In genomic region chr1:50620680-50621329, GRCh38 we compare ENCODE assay signal across 10 cellular contexts.
DNase-seq lines count a peak whose midpoint lies in the region; ATAC-seq and TF ChIP-seq lines count a peak whose summit lies in the region.
"Had no signal": no experiment of that assay in that cellular context is flagged by ENCODE, and none has a peak within 500 bp of the region (broad histone marks: within the 10 kb centered on the region; RNA-seq: fewer than 3 reads in every experiment).

No MANE protein-coding gene starts in this region.

- DNase-seq in A673 (ENCODE audit: low spot score) (no peak), H7 (peak; percentile 50), SK-MEL-5 (ENCODE audit: low read depth, low spot score) (peak; percentile 15), right cardiac atrium (peak in 2 of 3 donors; percentile 18 to 35), NCI-H1417 treated with DMSO at 0.1 percent for 48 hours (lab: John Stamatoyannopoulos, UW) (no peak)
- no peak for DNase-seq in activated CD4-positive, alpha-beta T cell treated with anti-CD3 and anti-CD28 coated beads for 1 hour
- DNase-seq: heart left ventricle had no signal

- in situ Hi-C loops in SK-MEL-5 (cut with HindIII; ENCODE audit: low pct_unique_long_range_greater_than_20kb, low sequenced_read_pairs) = no loop called here

- POLR2A ChIA-PET in A673 (lab: Charles Lee; ENCODE audit: low non-redundant PET) = interaction anchor here (0.9 kb wide), 1 partner anchor 84 kb away, joined by 4 read pairs; no protein-coding TSS in a partner anchor

- no TSS peak for BruUV-seq in A673 (replicated peaks; lab: Mats Ljungman, UMichigan)

- no peaks in the 10 kb centered on the region for H3K27me3 ChIP-seq in A673 (replicated peaks; ENCODE audit: insufficient read depth, low read depth, low read length, poor library complexity)
- no peaks in the 10 kb centered on the region for H3K27me3 ChIP-seq in H7 (ENCODE audit: control insufficient read depth, insufficient read depth, low read length)
- H3K27me3 ChIP-seq in right cardiac atrium (ENCODE audit: control insufficient read depth, insufficient read depth) = no peaks in the 10 kb centered on the region
- H3K27me3 ChIP-seq: heart left ventricle, SJCRH30 had no signal

- H3K27ac ChIP-seq in A673 (ENCODE audit: low read depth, low read length, poor library complexity, severe bottlenecking) (no peak overlapping the region), right cardiac atrium (ENCODE audit: low read length) (no peak overlapping the region)
- H3K27ac ChIP-seq: heart left ventricle, SJCRH30 had no signal

- 95% methylated on average over 6 of the region's 6 CpGs for WGBS in right cardiac atrium

- CTCF ChIA-PET in A673 (lab: Charles Lee) = interaction anchor here (0.6 to 1.3 kb wide), 2 partner anchors 83 to 208 kb away, joined by 3 to 9 read pairs; no protein-coding TSS in a partner anchor

- intact Hi-C loops in A673 (cut with micrococcal nuclease; ENCODE audit: unreplicated experiment) = no loop called here
- intact Hi-C loops in right cardiac atrium (cut with DNase I) = no loop called here

- H3K4me3 ChIP-seq in A673 (ENCODE audit: low read depth, low read length, poor library complexity, severe bottlenecking) (no peak overlapping the region), H7 (ENCODE audit: insufficient read depth, low read depth, low read length) (no peak overlapping the region), right cardiac atrium (ENCODE audit: low read length) (no peak overlapping the region)
- H3K4me3 ChIP-seq: heart left ventricle, SJCRH30 had no signal

- no peaks in the 10 kb centered on the region for H3K36me3 ChIP-seq in A673 (ENCODE audit: insufficient read depth, low read length, poor library complexity, severe bottlenecking)
- H3K36me3 ChIP-seq in H7 (replicated peaks; ENCODE audit: control insufficient read depth, insufficient read depth, low read length) = no peaks in the 10 kb centered on the region
- H3K36me3 ChIP-seq: heart left ventricle had no signal

- ATAC-seq in right cardiac atrium = peak; percentile 68 to 95
- no peak for ATAC-seq in GM19467 (IDR thresholded peaks at IDR 0.05; ENCODE audit: unreplicated experiment)
- ATAC-seq in HG02981 (IDR thresholded peaks at IDR 0.05; ENCODE audit: unreplicated experiment) = no peak

- no peaks in the 10 kb centered on the region for H3K4me1 ChIP-seq in A673 (ENCODE audit: insufficient read depth, low read length, poor library complexity, severe bottlenecking)
- H3K4me1 ChIP-seq in right cardiac atrium (ENCODE audit: control insufficient read depth, insufficient read depth, low read length) = no peaks in the 10 kb centered on the region
- H3K4me1 ChIP-seq: heart left ventricle, SJCRH30 had no signal

- H3K9me3 ChIP-seq in A673 (ENCODE audit: low read depth, low read length, poor library complexity, severe bottlenecking) = no peaks in the 10 kb centered on the region
- no peaks in the 10 kb centered on the region for H3K9me3 ChIP-seq in right cardiac atrium (ENCODE audit: control insufficient read depth, low read length)
- H3K9me3 ChIP-seq: heart left ventricle, SJCRH30 had no signal

- peak; percentile 59 for TF ChIP-seq CTCF in A673 (conservative IDR thresholded peaks at IDR 0.05; ENCODE audit: low read depth, low read length)

Comparison
In these comparisons a context has a peak if more than half of its experiments do, and no peak if none do; other contexts are left out.
1. DNase-seq: peak in H7 (single experiment), SK-MEL-5 (single experiment) and right cardiac atrium (2 of 3); none in A673 (single experiment), activated CD4-positive, alpha-beta T cell treated with anti-CD3 and anti-CD28 coated beads for 1 hour (single experiment) and NCI-H1417 treated with DMSO at 0.1 percent for 48 hours (single experiment).
2. ATAC-seq: peak in right cardiac atrium (2 of 2); none in GM19467 (single experiment) and HG02981 (single experiment).